ENCODE assay signal across 8 cellular contexts in genomic region chr3:151228291-151229125, GRCh38. TPM values are rescaled to one million over a fixed set of nuclear protein-coding genes. Genes with fewer than 3 reads are reported as not detected.
DNase-seq lines count a peak whose midpoint lies in the region; ATAC-seq and TF ChIP-seq lines count a peak whose summit lies in the region.

No MANE protein-coding gene starts in this region.

- no peaks in the 10 kb centered on the region for H3K27me3 ChIP-seq in SK-N-SH (ENCODE audit: insufficient read depth)
- H3K27me3 ChIP-seq in OCI-LY3 (ENCODE audit: low read depth, low read length), result no peaks in the 10 kb centered on the region

- no peak overlapping the region for H2AFZ ChIP-seq in SK-N-SH (ENCODE audit: low read depth)
- no peak overlapping the region for H2AFZ ChIP-seq in OCI-LY3 (ENCODE audit: low read depth, low read length)

- H3K27ac ChIP-seq in SK-N-SH (ENCODE audit: low read depth in 2 of 2, low read length in 1 of 2), result peak overlapping the region in 1 of 2 experiments; percentile 33; a peak in 1 of 4 replicates
- peak overlapping the region; percentile 77 for H3K27ac ChIP-seq in OCI-LY3 (ENCODE audit: low read length)

- H3K9me3 ChIP-seq in SK-N-SH (no peaks in the 10 kb centered on the region), OCI-LY3 (ENCODE audit: insufficient read depth, low read length) (no peaks in the 10 kb centered on the region)

- H3K4me2 ChIP-seq in SK-N-SH (no peak overlapping the region), OCI-LY3 (ENCODE audit: low read length) (peak overlapping the region; percentile 25)

- H4K20me1 ChIP-seq in SK-N-SH (ENCODE audit: insufficient read depth), result no peaks in the 10 kb centered on the region
- H4K20me1 ChIP-seq in OCI-LY3 (ENCODE audit: insufficient read depth, low read length), result no peaks in the 10 kb centered on the region

- WGBS in SK-N-SH (ENCODE audit: low lambda C conversion rate), result 67% methylated on average over 4 of the region's 4 CpGs

- no peaks in the 10 kb centered on the region for H3K9me2 ChIP-seq in SK-N-SH

- H3K4me3 ChIP-seq in SK-N-SH (ENCODE audit: low read depth in 2 of 2, low read length in 1 of 2) (no peak overlapping the region), OCI-LY3 (ENCODE audit: low read length) (no peak overlapping the region), epithelial cell of proximal tubule (ENCODE audit: low read depth, low read length) (no peak overlapping the region), skeletal muscle cell (ENCODE audit: low read depth, low read length) (no peak overlapping the region)

- H3K79me2 ChIP-seq in SK-N-SH (ENCODE audit: insufficient read depth) (no peaks in the 10 kb centered on the region), OCI-LY3 (ENCODE audit: low read length) (peaks cover 8% of the 10 kb centered on the region; the same call in 1 of the 2 replicates)

- H3F3A ChIP-seq in SK-N-SH (replicated peaks; ENCODE audit: insufficient read depth), result no peaks in the 10 kb centered on the region

- no peak overlapping the region for H3K9ac ChIP-seq in SK-N-SH
- peak overlapping the region; percentile 7 for H3K9ac ChIP-seq in OCI-LY3 (ENCODE audit: low read length)

- H3K36me3 ChIP-seq in SK-N-SH (replicated peaks in 1 of 2; ENCODE audit: control insufficient read depth in 1 of 2, insufficient read depth in 2 of 2, low read length in 1 of 2) (no peaks in the 10 kb centered on the region), OCI-LY3 (replicated peaks; ENCODE audit: low read depth, low read length) (peaks cover 7% of the 10 kb centered on the region)

- POLR2A ChIA-PET in SK-N-SH (lab: Yijun Ruan, JAX), result no interaction called here

- TF ChIP-seq CTCF in SK-N-SH (IDR thresholded peaks at IDR 0.05) (no peak), OCI-LY3 (IDR thresholded peaks at IDR 0.05; ENCODE audit: low read depth, low read length) (no peak), epithelial cell of proximal tubule (conservative IDR thresholded peaks at IDR 0.05; ENCODE audit: low read depth, low read length) (no peak)

- DNase-seq in SK-N-SH, result no peak
- DNase-seq in epithelial cell of proximal tubule (ENCODE audit: low read depth), result peak; percentile 38
- DNase-seq in skeletal muscle cell (ENCODE audit: low read depth), result peak; percentile 88
- DNase-seq in NCI-H1694 (lab: John Stamatoyannopoulos, UW), result no peak

- peak; percentile 45 for ATAC-seq in SK-N-SH treated with all-trans-retinoic acid at 6 μM for 48 hours
- ATAC-seq in HG02973 (IDR thresholded peaks at IDR 0.05; ENCODE audit: unreplicated experiment), result no peak
- no peak for ATAC-seq in HG03097 (IDR thresholded peaks at IDR 0.05; ENCODE audit: low FRiP score, unreplicated experiment)

- TF ChIP-seq EP300 in SK-N-SH (IDR thresholded peaks at IDR 0.05; ENCODE audit: borderline replicate concordance in 1 of 2, low read depth in 1 of 2, low read length in 1 of 2), result no peak

- CTCF ChIA-PET in SK-N-SH (lab: Yijun Ruan, JAX), result interaction anchor here (0.5 to 7.4 kb wide), 33 partner anchors 10 to 609 kb away, joined by 3 to 63 read pairs (median 6); partner anchors contain the start of gene P2RY14

- H3K4me1 ChIP-seq in SK-N-SH (ENCODE audit: control insufficient read depth in 1 of 2, insufficient read depth in 2 of 2, low read depth in 1 of 2, low read length in 1 of 2) (peaks cover 0 to 3% of the 10 kb centered on the region in 2 experiments; a peak in 2 of 4 replicates), OCI-LY3 (ENCODE audit: low read length) (peaks cover 45% of the 10 kb centered on the region)

- no peak for TF ChIP-seq RAD21 in SK-N-SH (IDR thresholded peaks at IDR 0.05; ENCODE audit: low read length)

TF ChIP-seq in SK-N-SH treated with all-trans-retinoic acid at 6 μM for 48 hours, 23 proteins besides CTCF, POLR2A, EP300 and RAD21:
- TF ChIP-seq TSHZ2 (CRISPR knock-in tag; IDR thresholded peaks at IDR 0.05) (no peak), ZFP3 (CRISPR knock-in tag; IDR thresholded peaks at IDR 0.05) (peak; percentile 74)

TF ChIP-seq in SK-N-SH, 30 proteins besides CTCF, POLR2A, EP300 and RAD21:
- TF ChIP-seq NFIC (IDR thresholded peaks at IDR 0.05; ENCODE audit: borderline replicate concordance) (no peak), REST (IDR thresholded peaks at IDR 0.05; ENCODE audit: low read depth, low read length) (no peak)

RNA-seq across cellular contexts. Expression of gene GPR171, which starts 25.5 kb away (rescaled TPM):
- not detected in 2 replicates for polyA plus RNA-seq in SK-N-SH (2012; rRNA removed)
- polyA plus RNA-seq in SK-N-SH (2012; cell fraction: cytosol; rRNA removed), result not detected in 2 replicates
- not detected in 2 replicates for polyA plus RNA-seq in SK-N-SH (2012; cell fraction: nucleus; rRNA removed)
- total RNA-seq in epithelial cell of proximal tubule, result not detected in 2 replicates

RNA-seq across cellular contexts. Expression of gene P2RY14, which starts 49.8 kb away (rescaled TPM):
- not detected in 2 replicates for polyA plus RNA-seq in SK-N-SH (2012; rRNA removed)
- polyA plus RNA-seq in SK-N-SH (2012; cell fraction: cytosol; rRNA removed), result not detected in 2 replicates
- polyA plus RNA-seq in SK-N-SH (2012; cell fraction: nucleus; rRNA removed), result not detected in 2 replicates
- not detected in 2 replicates for total RNA-seq in epithelial cell of proximal tubule

Comparison
In these comparisons a context has a peak if more than half of its experiments do, and no peak if none do; other contexts are left out.
1. DNase-seq: peak in epithelial cell of proximal tubule (single experiment) and skeletal muscle cell (single experiment); none in SK-N-SH (single experiment) and NCI-H1694 (single experiment).